In the genomic region with DNA sequence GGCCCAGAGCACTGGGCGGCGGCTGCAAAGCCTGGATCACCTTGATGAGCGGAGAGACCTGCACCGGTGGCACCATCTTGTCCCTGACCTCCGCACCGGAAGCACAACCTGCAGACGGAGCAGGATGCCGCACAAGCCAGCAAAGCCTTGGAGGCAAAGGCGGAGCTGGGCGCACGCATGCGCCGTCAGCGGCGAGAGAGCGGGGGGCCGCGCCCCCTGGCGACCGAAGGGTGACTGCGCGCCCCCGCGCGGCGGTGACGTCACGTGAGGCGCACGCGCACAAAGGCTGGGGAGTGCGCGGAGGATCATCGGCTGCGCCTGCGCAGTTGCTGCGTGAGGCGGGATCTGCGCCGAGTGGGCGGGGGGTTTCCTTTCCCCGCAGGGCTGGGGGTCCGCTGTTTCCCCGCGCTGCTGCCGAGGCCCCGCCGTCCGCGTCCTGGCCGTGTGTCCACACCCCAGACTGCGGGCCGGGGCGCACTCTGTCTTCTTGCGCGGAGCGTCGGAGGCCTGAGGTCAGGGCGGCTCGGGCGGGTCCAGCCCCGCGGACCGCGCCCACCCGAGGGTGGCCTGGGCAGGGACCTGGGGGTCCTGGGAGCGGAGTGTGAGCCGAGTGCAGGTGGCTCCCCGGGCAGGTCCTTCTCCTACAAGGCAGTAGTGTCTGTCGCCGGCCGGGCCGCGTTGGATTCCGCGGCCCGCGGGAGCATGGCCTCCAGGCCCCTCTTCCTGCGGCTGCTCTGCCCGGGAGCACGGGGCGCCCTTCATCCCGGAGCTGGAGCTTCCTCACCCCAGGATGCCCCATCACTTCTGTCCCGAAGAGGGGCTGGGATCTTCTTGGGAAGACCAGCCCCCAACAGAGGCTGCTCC, we compare ENCODE assay signal across 1 cellular context.
A peak's percentile ranks its signal among the peaks of the same experiment; 100 is the strongest.
TF ChIP-seq lines count a peak whose summit lies in the region.

TSS of gene ATP5ME (minus strand) at position 105 of the 864 bp plus-strand sequence. CDS start at position 76, 29 bp downstream.
TSS of gene MYL5 (plus strand) at position 371 of the 864 bp plus-strand sequence. CDS start 3,485 bp downstream, outside the sequence.

TF ChIP-seq in HepG2, 621 proteins besides CTCF, POLR2A, EP300 and RAD21 (continued from another document and continues in another):
- 0 out of 2 replicates have a peak, but pooled peaks have one; percentile 58 for TF ChIP-seq ZXDC (CRISPR knock-in tag; IDR thresholded peaks at IDR 0.05)
- no peak for TF ChIP-seq ELK4 (CRISPR knock-in tag; IDR thresholded peaks at IDR 0.05; ENCODE audit: borderline replicate concordance)
- no peak; the same call in 1 of the 2 replicates for TF ChIP-seq ZNF234 (CRISPR knock-in tag; conservative IDR thresholded peaks at IDR 0.05)
- no peak for TF ChIP-seq TCF7L2 (IDR thresholded peaks at IDR 0.05; ENCODE audit: low read depth, low read length)
- no peak for TF ChIP-seq ZBED4 (CRISPR knock-in tag; IDR thresholded peaks at IDR 0.05; ENCODE audit: borderline replicate concordance)
- TF ChIP-seq, protein P1, sequence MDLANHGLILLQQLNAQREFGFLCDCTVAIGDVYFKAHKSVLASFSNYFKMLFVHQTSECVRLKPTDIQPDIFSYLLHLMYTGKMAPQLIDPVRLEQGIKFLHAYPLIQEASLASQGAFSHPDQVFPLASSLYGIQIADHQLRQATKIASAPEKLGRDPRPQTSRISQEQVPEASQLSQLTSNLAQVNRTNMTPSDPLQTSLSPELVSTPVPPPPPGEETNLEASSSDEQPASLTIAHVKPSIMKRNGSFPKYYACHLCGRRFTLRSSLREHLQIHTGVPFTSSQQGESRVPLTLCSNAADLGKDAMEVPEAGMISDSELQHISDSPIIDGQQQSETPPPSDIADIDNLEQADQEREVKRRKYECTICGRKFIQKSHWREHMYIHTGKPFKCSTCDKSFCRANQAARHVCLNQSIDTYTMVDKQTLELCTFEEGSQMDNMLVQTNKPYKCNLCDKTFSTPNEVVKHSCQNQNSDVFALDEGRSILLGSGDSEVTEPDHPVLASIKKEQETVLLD (CRISPR knock-in tag; IDR thresholded peaks at IDR 0.05; ENCODE audit: low read depth) = no peak
- TF ChIP-seq ARNT (IDR thresholded peaks at IDR 0.05) = no peak
- peak; percentile 67; the same call in 1 of the 2 replicates for TF ChIP-seq ERF (CRISPR knock-in tag; IDR thresholded peaks at IDR 0.05)
- no peak for TF ChIP-seq ZNF256 (CRISPR knock-in tag; conservative IDR thresholded peaks at IDR 0.05)
- TF ChIP-seq MAF1 (CRISPR knock-in tag; IDR thresholded peaks at IDR 0.05; ENCODE audit: borderline replicate concordance) = no peak
- TF ChIP-seq, protein P2, sequence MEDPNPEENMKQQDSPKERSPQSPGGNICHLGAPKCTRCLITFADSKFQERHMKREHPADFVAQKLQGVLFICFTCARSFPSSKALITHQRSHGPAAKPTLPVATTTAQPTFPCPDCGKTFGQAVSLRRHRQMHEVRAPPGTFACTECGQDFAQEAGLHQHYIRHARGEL (CRISPR knock-in tag; IDR thresholded peaks at IDR 0.05) = peak; percentile 50; the same call in 1 of the 2 replicates
- TF ChIP-seq HNRNPUL1 (IDR thresholded peaks at IDR 0.05; ENCODE audit: low read depth, low read length) = no peak
- TF ChIP-seq ZKSCAN8 (CRISPR knock-in tag; IDR thresholded peaks at IDR 0.05; ENCODE audit: borderline replicate concordance) = no peak; the same call in 1 of the 2 replicates
- no peak for TF ChIP-seq FOXM1 (CRISPR knock-in tag; IDR thresholded peaks at IDR 0.05)
- TF ChIP-seq ZNF572 (CRISPR knock-in tag; IDR thresholded peaks at IDR 0.05) = no peak
- peak; percentile 56; the same call in 1 of the 2 replicates for TF ChIP-seq NFE2L1 (CRISPR knock-in tag; IDR thresholded peaks at IDR 0.05; ENCODE audit: borderline replicate concordance)
- no peak for TF ChIP-seq ZNF7 (CRISPR knock-in tag; IDR thresholded peaks at IDR 0.05)
- no peak for TF ChIP-seq ZMYM2 (CRISPR knock-in tag; IDR thresholded peaks at IDR 0.05)
- TF ChIP-seq, protein P3, sequence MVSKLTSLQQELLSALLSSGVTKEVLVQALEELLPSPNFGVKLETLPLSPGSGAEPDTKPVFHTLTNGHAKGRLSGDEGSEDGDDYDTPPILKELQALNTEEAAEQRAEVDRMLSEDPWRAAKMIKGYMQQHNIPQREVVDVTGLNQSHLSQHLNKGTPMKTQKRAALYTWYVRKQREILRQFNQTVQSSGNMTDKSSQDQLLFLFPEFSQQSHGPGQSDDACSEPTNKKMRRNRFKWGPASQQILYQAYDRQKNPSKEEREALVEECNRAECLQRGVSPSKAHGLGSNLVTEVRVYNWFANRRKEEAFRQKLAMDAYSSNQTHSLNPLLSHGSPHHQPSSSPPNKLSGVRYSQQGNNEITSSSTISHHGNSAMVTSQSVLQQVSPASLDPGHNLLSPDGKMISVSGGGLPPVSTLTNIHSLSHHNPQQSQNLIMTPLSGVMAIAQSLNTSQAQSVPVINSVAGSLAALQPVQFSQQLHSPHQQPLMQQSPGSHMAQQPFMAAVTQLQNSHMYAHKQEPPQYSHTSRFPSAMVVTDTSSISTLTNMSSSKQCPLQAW (CRISPR knock-in tag; IDR thresholded peaks at IDR 0.05) = peak; percentile 75; the same call in 1 of the 2 replicates
- TF ChIP-seq ZNF879 (CRISPR knock-in tag; IDR thresholded peaks at IDR 0.05) = 0 out of 2 replicates have a peak, but pooled peaks have one; percentile 6
- no peak for TF ChIP-seq SETDB1 (CRISPR knock-in tag; IDR thresholded peaks at IDR 0.05; ENCODE audit: borderline replicate concordance)
- TF ChIP-seq, protein P4, sequence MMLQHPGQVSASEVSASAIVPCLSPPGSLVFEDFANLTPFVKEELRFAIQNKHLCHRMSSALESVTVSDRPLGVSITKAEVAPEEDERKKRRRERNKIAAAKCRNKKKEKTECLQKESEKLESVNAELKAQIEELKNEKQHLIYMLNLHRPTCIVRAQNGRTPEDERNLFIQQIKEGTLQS (CRISPR knock-in tag; IDR thresholded peaks at IDR 0.05) = peak; percentile 74
- no peak for TF ChIP-seq TOPORS (CRISPR knock-in tag; IDR thresholded peaks at IDR 0.05)
- no peak for TF ChIP-seq KLF11 (CRISPR knock-in tag; IDR thresholded peaks at IDR 0.05)
- TF ChIP-seq ZSCAN9 (CRISPR knock-in tag; IDR thresholded peaks at IDR 0.05; ENCODE audit: borderline replicate concordance) = peak; percentile 40; the same call in 1 of the 2 replicates
- TF ChIP-seq ZNF251 (CRISPR knock-in tag; IDR thresholded peaks at IDR 0.05) = no peak
- peak; percentile 91; the same call in 1 of the 2 replicates for TF ChIP-seq ZNF670 (CRISPR knock-in tag; IDR thresholded peaks at IDR 0.05; ENCODE audit: borderline replicate concordance)
- peak; percentile 63 for TF ChIP-seq SKI (IDR thresholded peaks at IDR 0.05; ENCODE audit: partially characterized antibody)
- no peak for TF ChIP-seq ATF4 (CRISPR knock-in tag; IDR thresholded peaks at IDR 0.05)
- TF ChIP-seq TBX2 (CRISPR knock-in tag; IDR thresholded peaks at IDR 0.05; ENCODE audit: borderline replicate concordance) = no peak
- TF ChIP-seq PAXIP1 (CRISPR knock-in tag; conservative IDR thresholded peaks at IDR 0.05) = peak; percentile 63
- TF ChIP-seq ZNF451 (CRISPR knock-in tag; IDR thresholded peaks at IDR 0.05) = peak; percentile 91
- TF ChIP-seq ZNF605 (CRISPR knock-in tag; IDR thresholded peaks at IDR 0.05) = no peak
- TF ChIP-seq, protein P5, sequence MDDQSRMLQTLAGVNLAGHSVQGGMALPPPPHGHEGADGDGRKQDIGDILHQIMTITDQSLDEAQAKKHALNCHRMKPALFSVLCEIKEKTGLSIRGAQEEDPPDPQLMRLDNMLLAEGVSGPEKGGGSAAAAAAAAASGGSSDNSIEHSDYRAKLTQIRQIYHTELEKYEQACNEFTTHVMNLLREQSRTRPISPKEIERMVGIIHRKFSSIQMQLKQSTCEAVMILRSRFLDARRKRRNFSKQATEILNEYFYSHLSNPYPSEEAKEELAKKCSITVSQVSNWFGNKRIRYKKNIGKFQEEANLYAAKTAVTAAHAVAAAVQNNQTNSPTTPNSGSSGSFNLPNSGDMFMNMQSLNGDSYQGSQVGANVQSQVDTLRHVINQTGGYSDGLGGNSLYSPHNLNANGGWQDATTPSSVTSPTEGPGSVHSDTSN (CRISPR knock-in tag; IDR thresholded peaks at IDR 0.05; ENCODE audit: borderline replicate concordance) = no peak
- TF ChIP-seq ZNF772 (CRISPR knock-in tag; IDR thresholded peaks at IDR 0.05) = no peak
- TF ChIP-seq ZNF737 (CRISPR knock-in tag; IDR thresholded peaks at IDR 0.05; ENCODE audit: borderline replicate concordance) = peak; percentile 45; the same call in 1 of the 2 replicates
- 0 out of 2 replicates have a peak, but pooled peaks have one; percentile 9 for TF ChIP-seq KLF15 (CRISPR knock-in tag; IDR thresholded peaks at IDR 0.05; ENCODE audit: borderline replicate concordance)
- TF ChIP-seq ZNF382 (CRISPR knock-in tag; IDR thresholded peaks at IDR 0.05; ENCODE audit: borderline replicate concordance) = no peak
